8 cellular contexts compared by ENCODE assay signal in the genomic region with DNA sequence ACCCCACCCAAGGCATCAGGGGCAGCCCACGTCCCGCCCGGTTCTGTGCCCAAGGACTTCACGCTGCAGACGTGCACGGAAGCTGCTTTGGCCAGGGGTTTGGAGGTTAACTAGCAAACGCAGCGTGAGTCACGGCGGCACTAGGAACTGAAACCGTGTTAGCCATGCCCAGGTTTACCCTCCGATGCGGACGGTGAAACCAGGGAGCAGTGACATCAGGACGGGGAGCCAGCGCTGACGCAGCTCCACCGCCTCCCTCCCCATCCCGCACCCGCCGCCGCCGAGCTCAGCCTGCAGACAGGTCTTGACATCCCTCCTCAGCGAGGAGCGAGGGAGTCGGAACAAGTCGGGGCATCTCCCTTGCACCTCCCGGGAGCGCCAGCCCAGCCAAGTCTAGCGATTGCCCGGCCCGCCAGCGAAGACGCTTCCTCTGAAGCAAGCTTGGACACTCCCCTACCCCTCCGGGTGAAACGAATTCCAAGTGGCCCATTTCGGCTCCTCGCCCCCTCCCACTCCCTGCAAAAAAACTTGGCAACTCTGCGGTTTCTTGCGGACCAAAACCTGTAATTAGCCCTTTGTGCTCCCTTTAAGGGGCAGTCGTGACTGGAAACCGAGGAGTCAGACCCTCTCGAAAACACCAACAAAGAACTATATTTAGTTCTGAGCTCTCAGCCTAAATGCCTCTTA. TPM values are rescaled to one million over a fixed set of nuclear protein-coding genes. Genes with fewer than 3 reads are reported as not detected.
DNase-seq lines count a peak whose midpoint lies in the region; ATAC-seq lines count a peak whose summit lies in the region.

No MANE protein-coding gene starts in this region.

- peak; percentile 45 for DNase-seq in NCI-H2107 treated with DMSO at 0.1 percent for 48 hours (lab: John Stamatoyannopoulos, UW; ENCODE audit: unreplicated experiment)
- DNase-seq in NCI-H2107 (lab: John Stamatoyannopoulos, UW), result no peak
- DNase-seq in NCI-H446 treated with DMSO at 0.1 percent for 48 hours (lab: John Stamatoyannopoulos, UW), result peak; percentile 78
- peak; percentile 87 for DNase-seq in activated CD4-positive, alpha-beta memory T cell treated with anti-CD3 and anti-CD28 coated beads, Interleukin-2, amount 10 ng/mL, durations not matched to agents 7 days and 5 days
- DNase-seq in effector CD4-positive, alpha-beta T cell, result peak; percentile 69
- peak; percentile 61 for DNase-seq in medulla oblongata (ENCODE audit: extremely low spot score)
- peak; percentile 57 for DNase-seq in stimulated activated CD8-positive, alpha-beta memory T cell treated with anti-CD3 and anti-CD28 coated beads, Interleukin-12 subunit alpha, Interleukin-12 subunit beta, amount 100 ng/mL, for 1 hour (ENCODE audit: low read depth)

- peaks cover 31% of the 10 kb centered on the region for H3K36me3 Mint-ChIP-seq in activated CD4-positive, alpha-beta memory T cell treated with anti-CD3 and anti-CD28 coated beads, Interleukin-2, amount 10 ng/mL, durations not matched to agents 7 days and 5 days (ENCODE audit: low read depth)

- CTCF ChIA-PET in activated CD4-positive, alpha-beta memory T cell treated with anti-CD3 and anti-CD28 coated beads, Interleukin-2, amount 10 ng/mL, durations not matched to agents 7 days and 5 days (lab: Charles Lee), result interaction anchor here (0.7 to 4.0 kb wide), 19 partner anchors 10 to 608 kb away, joined by 3 to 28 read pairs (median 5); no protein-coding TSS in a partner anchor

- no peaks in the 10 kb centered on the region for H3K9me3 Mint-ChIP-seq in activated CD4-positive, alpha-beta memory T cell treated with anti-CD3 and anti-CD28 coated beads, Interleukin-2, amount 10 ng/mL, durations not matched to agents 7 days and 5 days

- peak overlapping the region; percentile 99 for H3K27ac Mint-ChIP-seq in activated CD4-positive, alpha-beta memory T cell treated with anti-CD3 and anti-CD28 coated beads, Interleukin-2, amount 10 ng/mL, durations not matched to agents 7 days and 5 days

- no peaks in the 10 kb centered on the region for H3K27me3 Mint-ChIP-seq in activated CD4-positive, alpha-beta memory T cell treated with anti-CD3 and anti-CD28 coated beads, Interleukin-2, amount 10 ng/mL, durations not matched to agents 7 days and 5 days

- H3K4me3 Mint-ChIP-seq in activated CD4-positive, alpha-beta memory T cell treated with anti-CD3 and anti-CD28 coated beads, Interleukin-2, amount 10 ng/mL, durations not matched to agents 7 days and 5 days, result peak overlapping the region; percentile 99

- POLR2A ChIA-PET in activated CD4-positive, alpha-beta memory T cell treated with anti-CD3 and anti-CD28 coated beads, Interleukin-2, amount 10 ng/mL, durations not matched to agents 7 days and 5 days (lab: Charles Lee), result interaction anchor here (0.7 to 7.2 kb wide), 41 partner anchors 9 to 1958 kb away, joined by 3 to 134 read pairs (median 4); partner anchors contain the start of gene DHX36

- peaks cover 26% of the 10 kb centered on the region for H3K4me1 Mint-ChIP-seq in activated CD4-positive, alpha-beta memory T cell treated with anti-CD3 and anti-CD28 coated beads, Interleukin-2, amount 10 ng/mL, durations not matched to agents 7 days and 5 days

- ATAC-seq in HG02885 (IDR thresholded peaks at IDR 0.05; ENCODE audit: poor library complexity, unreplicated experiment), result peak; percentile 21

RNA-seq across cellular contexts. Expression of gene RAP2B, which starts 1.4 kb away (rescaled TPM):
- 10 to 100 TPM; 37.2 to 37.3 TPM for total RNA-seq in activated CD4-positive, alpha-beta memory T cell treated with anti-CD3 and anti-CD28 coated beads, Interleukin-2, amount 10 ng/mL, durations not matched to agents 7 days and 5 days
